In the genomic region with DNA sequence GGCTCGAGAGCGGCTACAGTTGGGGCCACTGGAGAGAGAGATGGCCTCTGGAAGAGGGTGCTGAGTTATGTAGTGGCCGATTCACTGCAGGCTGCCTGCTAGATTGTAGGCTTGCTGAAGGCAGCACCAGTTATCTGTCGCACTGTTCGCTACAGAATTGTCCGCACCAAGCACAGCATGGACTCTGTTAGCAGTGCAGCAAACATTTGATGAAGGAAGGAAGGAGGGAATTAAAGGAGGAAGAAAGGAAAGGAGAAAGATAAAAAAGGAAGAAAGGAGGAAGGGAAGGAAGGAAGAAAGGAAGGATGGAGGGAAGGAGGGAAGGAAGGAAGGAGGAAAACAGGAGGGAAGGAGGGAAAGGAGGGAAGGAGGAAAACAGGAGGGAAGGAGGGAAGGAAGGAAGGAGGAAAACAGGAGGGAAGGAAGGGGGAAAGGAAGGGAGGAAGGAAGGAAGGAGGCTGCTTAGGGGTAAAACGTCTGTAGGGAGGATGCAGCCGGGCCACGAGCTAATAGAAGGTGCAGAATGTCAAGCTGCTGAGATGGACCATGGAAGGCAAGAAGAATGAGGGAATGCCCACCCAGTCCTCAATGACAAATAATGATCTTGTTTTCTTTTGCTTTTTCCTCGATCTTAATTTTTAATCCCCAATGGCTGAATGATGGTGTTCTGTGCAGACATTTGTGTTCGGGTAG, we compare ENCODE assay signal across 11 cellular contexts. TPM values are rescaled to one million over a fixed set of nuclear protein-coding genes. Genes with fewer than 3 reads are reported as not detected.
A peak's percentile ranks its signal among the peaks of the same experiment; 100 is the strongest.
DNase-seq lines count a peak whose midpoint lies in the region; ATAC-seq, FAIRE-seq and TF ChIP-seq lines count a peak whose summit lies in the region.
"Had no signal": no experiment of that assay in that cellular context is flagged by ENCODE, and none has a peak within 500 bp of the region (broad histone marks: within the 10 kb centered on the region; RNA-seq: fewer than 3 reads in every experiment).

No MANE protein-coding gene starts in this region.

- no peak overlapping the region for H2BK5ac ChIP-seq in IMR-90 (ENCODE audit: low read depth, low read length, poor library complexity, severe bottlenecking)

- in situ Hi-C loops in IMR-90 (cut with MboI; ENCODE audit: low sequenced_read_pairs), result loop anchor here (25.0 kb wide), 1 partner anchor 624 kb away; no protein-coding TSS in a partner anchor

- H3K4me1 Mint-ChIP-seq in CD4-positive, CD25-positive, alpha-beta regulatory T cell, result peaks cover 18 to 59% (median 44%) of the 10 kb centered on the region in 4 donors
- peaks cover 43% of the 10 kb centered on the region for H3K4me1 Mint-ChIP-seq in central memory CD8-positive, alpha-beta T cell
- H3K4me1 Mint-ChIP-seq in neural progenitor cell, result peaks cover 9% of the 10 kb centered on the region

- BruUV-seq in IMR-90 (replicated peaks; lab: Mats Ljungman, UMichigan), result no TSS peak

- H3K79me2 ChIP-seq in neural progenitor cell (ENCODE audit: low read depth), result no peaks in the 10 kb centered on the region

- no peak overlapping the region for H3K4me2 ChIP-seq in IMR-90 (ENCODE audit: low read depth, low read length)
- no peak overlapping the region for H3K4me2 ChIP-seq in neural progenitor cell

- H3K9me1 ChIP-seq in IMR-90 (ENCODE audit: insufficient read depth, low read length), result peaks cover 4% of the 10 kb centered on the region; the same call in 1 of the 2 replicates

- no peak overlapping the region for H3K14ac ChIP-seq in IMR-90 (replicated peaks; ENCODE audit: low read depth, low read length)

- peak overlapping the region; percentile 79 to 84 (median 82) for H3K4me3 Mint-ChIP-seq in CD4-positive, CD25-positive, alpha-beta regulatory T cell
- peak overlapping the region; percentile 73 for H3K4me3 Mint-ChIP-seq in central memory CD8-positive, alpha-beta T cell
- H3K4me3 Mint-ChIP-seq in neural progenitor cell, result peak overlapping the region; percentile 63

- H3K36me3 ChIP-seq in CD4-positive, CD25-positive, alpha-beta regulatory T cell (ENCODE audit: control insufficient read depth, insufficient read depth, low read length), result no peaks in the 10 kb centered on the region
- H3K36me3 ChIP-seq in IMR-90 (ENCODE audit: control insufficient read depth, insufficient read depth, low read length) (no peaks in the 10 kb centered on the region), neural progenitor cell (no peaks in the 10 kb centered on the region), pancreas (no peaks in the 10 kb centered on the region)

- no peak overlapping the region for H3K4ac ChIP-seq in IMR-90 (ENCODE audit: low read depth, low read length)

- no peak overlapping the region for H4K8ac ChIP-seq in IMR-90 (ENCODE audit: low read depth in 2 of 2, low read length in 2 of 2)

- no peak for ATAC-seq in CD4-positive, CD25-positive, alpha-beta regulatory T cell (ENCODE audit: low read depth in 2 of 2)
- ATAC-seq in IMR-90 (ENCODE audit: low read depth), result no peak
- ATAC-seq in central memory CD8-positive, alpha-beta T cell (replicated peaks; ENCODE audit: extremely low read depth, poor library complexity, severe bottlenecking), result no peak
- ATAC-seq in pancreas, result no peak
- ATAC-seq in HG02973 (IDR thresholded peaks at IDR 0.05; ENCODE audit: unreplicated experiment), result no peak
- ATAC-seq: activated CD4-positive, CD25-positive, alpha-beta regulatory T cell treated with anti-CD3 and anti-CD28 coated beads, Interleukin-2, amount 50 U/mL, for 24 hours had no signal

- WGBS in IMR-90 (ENCODE audit: extremely low coverage in 2 of 2, insufficient read length in 1 of 2), 2 experiments, result 100% methylated on average over 3 of the region's 11 CpGs; no CpG with 5 or more reads in 1 of the 2 experiments
- 90 to 94% methylated on average over 11 of the region's 11 CpGs for WGBS in pancreas, 2 donors

- H3K27ac Mint-ChIP-seq in CD4-positive, CD25-positive, alpha-beta regulatory T cell, result peak overlapping the region in 2 of 3 donors; percentile 45 to 81
- peak overlapping the region; percentile 74 for H3K27ac Mint-ChIP-seq in central memory CD8-positive, alpha-beta T cell (ENCODE audit: low read depth)
- H3K27ac Mint-ChIP-seq in neural progenitor cell, result no peak overlapping the region

- H3K27me3 Mint-ChIP-seq in CD4-positive, CD25-positive, alpha-beta regulatory T cell, result peaks cover 8% of the 10 kb centered on the region
- no peaks in the 10 kb centered on the region for H3K27me3 Mint-ChIP-seq in central memory CD8-positive, alpha-beta T cell
- peaks cover 13% of the 10 kb centered on the region for H3K27me3 Mint-ChIP-seq in neural progenitor cell (ENCODE audit: insufficient read depth, low read depth)

- no peak overlapping the region for H2AK5ac ChIP-seq in IMR-90 (ENCODE audit: low read depth, low read length)

- no peaks in the 10 kb centered on the region for H3K27me3 ChIP-seq in CD4-positive, CD25-positive, alpha-beta regulatory T cell (ENCODE audit: control insufficient read depth, insufficient read depth, low read length)
- H3K27me3 ChIP-seq in IMR-90 (ENCODE audit: control insufficient read depth, insufficient read depth, low read length), result no peaks in the 10 kb centered on the region; the same call in 1 of the 2 replicates
- H3K27me3 ChIP-seq in neural progenitor cell, result peaks cover 44% of the 10 kb centered on the region
- no peaks in the 10 kb centered on the region for H3K27me3 ChIP-seq in pancreas

- H3K9me3 ChIP-seq in CD4-positive, CD25-positive, alpha-beta regulatory T cell (ENCODE audit: control insufficient read depth in 2 of 2, low read length in 2 of 2), result no peaks in the 10 kb centered on the region
- H3K9me3 ChIP-seq in IMR-90 (ENCODE audit: control insufficient read depth, insufficient read depth, low read length), result no peaks in the 10 kb centered on the region
- no peaks in the 10 kb centered on the region for H3K9me3 ChIP-seq in neural progenitor cell (ENCODE audit: low read depth)
- no peaks in the 10 kb centered on the region for H3K9me3 ChIP-seq in pancreas

- no peak for TF ChIP-seq RAD21 in IMR-90 (IDR thresholded peaks at IDR 0.05; ENCODE audit: low read length)

- H3K4me3 ChIP-seq in CD4-positive, CD25-positive, alpha-beta regulatory T cell (ENCODE audit: low read depth, low read length), result no peak overlapping the region
- H3K4me3 ChIP-seq in IMR-90 (ENCODE audit: insufficient read depth, low read depth, low read length) (no peak overlapping the region), neural progenitor cell (no peak overlapping the region), pancreas (no peak overlapping the region)

- DNase-seq in CD4-positive, CD25-positive, alpha-beta regulatory T cell, result no peak
- no peak for DNase-seq in IMR-90
- DNase-seq in central memory CD8-positive, alpha-beta T cell (ENCODE audit: low spot score in 2 of 2), result no peak
- DNase-seq in neural progenitor cell (ENCODE audit: low spot score), result no peak
- DNase-seq in COLO668 (lab: John Stamatoyannopoulos, UW; ENCODE audit: unreplicated experiment), result no peak
- no peak for DNase-seq in pancreas
- DNase-seq in medulla oblongata (ENCODE audit: extremely low spot score), result no peak
- DNase-seq: DMS 273 treated with DMSO at 0.1 percent for 48 hours had no signal

- no peak overlapping the region for H3K56ac ChIP-seq in IMR-90 (ENCODE audit: extremely low read depth, insufficient read depth, low read length)

- H3K9ac ChIP-seq in IMR-90 (ENCODE audit: low read depth, low read length) (no peak overlapping the region), neural progenitor cell (no peak overlapping the region)

- H3K4me1 ChIP-seq in CD4-positive, CD25-positive, alpha-beta regulatory T cell (ENCODE audit: control insufficient read depth, insufficient read depth, low read length, poor library complexity, severe bottlenecking), result peaks cover 29% of the 10 kb centered on the region
- H3K4me1 ChIP-seq in IMR-90 (ENCODE audit: control insufficient read depth, insufficient read depth, low read length), result peaks cover 4% of the 10 kb centered on the region; the same call in 1 of the 2 replicates
- H3K4me1 ChIP-seq in neural progenitor cell, result peaks cover 3% of the 10 kb centered on the region
- H3K4me1 ChIP-seq in pancreas, result peaks cover 3 to 21% (median 18%) of the 10 kb centered on the region in 3 donors

- H2BK15ac ChIP-seq in IMR-90 (ENCODE audit: low read depth, low read length), result no peak overlapping the region

- intact Hi-C loops in IMR-90 (cut with micrococcal nuclease), result no loop called here
- intact Hi-C loops in pancreas (cut with DNase I), result no loop called here

- no peaks in the 10 kb centered on the region for H3K79me1 ChIP-seq in IMR-90 (ENCODE audit: low read depth in 1 of 2, low read length in 2 of 2)

- H2BK120ac ChIP-seq in IMR-90 (ENCODE audit: low read depth, low read length), result no peak overlapping the region

- no peak overlapping the region for H3K27ac ChIP-seq in CD4-positive, CD25-positive, alpha-beta regulatory T cell (ENCODE audit: insufficient read depth, low read length, poor library complexity, severe bottlenecking)
- no peak overlapping the region for H3K27ac ChIP-seq in IMR-90 (ENCODE audit: insufficient read depth, low read length)
- no peak overlapping the region for H3K27ac ChIP-seq in neural progenitor cell
- H3K27ac ChIP-seq in pancreas, result peak overlapping the region in 2 of 4 donors; percentile 77 to 95

- no peak overlapping the region for H3K23ac ChIP-seq in IMR-90 (ENCODE audit: low read depth, low read length)

- no peak overlapping the region for H2AK9ac ChIP-seq in IMR-90 (replicated peaks; ENCODE audit: low read depth, low read length, poor library complexity)

- no peak overlapping the region for H4K5ac ChIP-seq in IMR-90 (ENCODE audit: low read depth, low read length)

- TF ChIP-seq POLR2A in IMR-90 (IDR thresholded peaks at IDR 0.05; ENCODE audit: low read depth, low read length), result no peak

- H2BK20ac ChIP-seq in IMR-90 (ENCODE audit: low read depth, low read length), result no peak overlapping the region

- H3K9me3 Mint-ChIP-seq in CD4-positive, CD25-positive, alpha-beta regulatory T cell, result peaks cover 0 to 4% (median 2%) of the 10 kb centered on the region in 7 donors
- H3K9me3 Mint-ChIP-seq in central memory CD8-positive, alpha-beta T cell, result no peaks in the 10 kb centered on the region
- H3K9me3 Mint-ChIP-seq in neural progenitor cell, result peaks cover 8% of the 10 kb centered on the region

- peaks cover 19% of the 10 kb centered on the region for H3F3A ChIP-seq in neural progenitor cell (ENCODE audit: low read depth)

- H3K36me3 Mint-ChIP-seq in CD4-positive, CD25-positive, alpha-beta regulatory T cell, result no peaks in the 10 kb centered on the region
- peaks cover 11% of the 10 kb centered on the region for H3K36me3 Mint-ChIP-seq in central memory CD8-positive, alpha-beta T cell (ENCODE audit: insufficient read depth)
- H3K36me3 Mint-ChIP-seq in neural progenitor cell, result peaks cover 6% of the 10 kb centered on the region

- H4K20me1 ChIP-seq in IMR-90 (ENCODE audit: insufficient read depth, low read length) (no peaks in the 10 kb centered on the region; the same call in 1 of the 2 replicates), neural progenitor cell (ENCODE audit: low read depth) (no peaks in the 10 kb centered on the region)

- POLR2A ChIA-PET in IMR-90 (lab: Charles Lee; ENCODE audit: unreplicated experiment), result no interaction called here

- TF ChIP-seq CTCF in IMR-90 (conservative IDR thresholded peaks at IDR 0.05; ENCODE audit: low read depth, low read length), result no peak
- TF ChIP-seq CTCF in neural progenitor cell (IDR thresholded peaks at IDR 0.05), result no peak
- no peak for TF ChIP-seq CTCF in pancreas (IDR thresholded peaks at IDR 0.05)

- dilution Hi-C loops in IMR-90 (cut with HindIII; ENCODE audit: low sequenced_read_pairs, unreplicated experiment), result no loop called here

- no peak for FAIRE-seq in pancreas (lab: Jason Lieb, UNC)
- FAIRE-seq: GM12892 had no signal

- CTCF ChIA-PET in IMR-90 (lab: Yijun Ruan, JAX), result no interaction called here

- no peak overlapping the region for H4K91ac ChIP-seq in IMR-90 (ENCODE audit: insufficient read depth, low read depth, low read length)

- no peak overlapping the region for H3K18ac ChIP-seq in IMR-90 (ENCODE audit: low read depth, low read length)

- H2AFZ ChIP-seq in IMR-90 (replicated peaks; ENCODE audit: low read length, poor library complexity), result peak overlapping the region; percentile 34
- H2AFZ ChIP-seq in neural progenitor cell (replicated peaks), result no peak overlapping the region

RNA-seq across cellular contexts. Expression of gene ADIPOR2, which starts 27.3 kb away (rescaled TPM):
- total RNA-seq in CD4-positive, CD25-positive, alpha-beta regulatory T cell, result 26.3 TPM
- 1 to 10 TPM; 1.8 to 3.3 (median 2.5) TPM for polyA plus RNA-seq in CD4-positive, CD25-positive, alpha-beta regulatory T cell
- total RNA-seq in IMR-90 (2012; rRNA removed) (24.9 and 27.2 TPM in 2 replicates), neural progenitor cell (ENCODE audit: low replicate concordance) (29.6 and 33.6 TPM in 2 replicates), pancreas (10 to 100 TPM; 19.2 to 27.5 (median 24.6) TPM)
- polyA plus RNA-seq in IMR-90 (2012; rRNA removed) (18.4 and 20.0 TPM in 2 replicates), pancreas (10 to 100 TPM; 10.4 to 21.6 TPM)
- polyA plus RNA-seq in IMR-90 (2012; cell fraction: cytosol; rRNA removed), result 7.1 and 11.4 TPM in 2 replicates
- 5.3 and 24.2 TPM in 2 replicates for polyA plus RNA-seq in IMR-90 (2012; cell fraction: nucleus; rRNA removed; ENCODE audit: low replicate concordance)

RNA-seq across cellular contexts. Expression of gene WNT5B, which starts 34.6 kb away (rescaled TPM):
- total RNA-seq in CD4-positive, CD25-positive, alpha-beta regulatory T cell, result not detected
- polyA plus RNA-seq in CD4-positive, CD25-positive, alpha-beta regulatory T cell, result not detected
- total RNA-seq in IMR-90 (2012; rRNA removed) (96.1 and 102 TPM in 2 replicates), neural progenitor cell (ENCODE audit: low replicate concordance) (43.7 and 73.8 TPM in 2 replicates), pancreas (1 to 10 TPM in 2 of 6 donors, under 1 TPM in 4; 0.72 to 2.8 (median 0.92) TPM)
- polyA plus RNA-seq in IMR-90 (2012; rRNA removed) (83.7 and 98.8 TPM in 2 replicates), pancreas (under 1 TPM; 0.72 to 0.85 TPM)
- polyA plus RNA-seq in IMR-90 (2012; cell fraction: cytosol; rRNA removed), result 77.8 and 101 TPM in 2 replicates
- polyA plus RNA-seq in IMR-90 (2012; cell fraction: nucleus; rRNA removed; ENCODE audit: low replicate concordance), result 49.1 and 91.4 TPM in 2 replicates

Comparison
In these comparisons a context has a peak if more than half of its experiments do, and no peak if none do; other contexts are left out.
1. RNA of gene WNT5B, which starts 34.6 kb away (total RNA-seq): 96.1 to 102 TPM in IMR-90 and 43.7 to 73.8 TPM in neural progenitor cell; 0.72 to 2.8 TPM in pancreas and not detected in CD4-positive, CD25-positive, alpha-beta regulatory T cell (single experiment); every median in the first group is over 10 times any median in the second.
2. Peak in every context shown above with its lines, with median percentiles within 50 percentile points of each other: H3K4me3 Mint-ChIP-seq.